Comparison of ENCODE assay signal across 8 cellular contexts in the genomic region with DNA sequence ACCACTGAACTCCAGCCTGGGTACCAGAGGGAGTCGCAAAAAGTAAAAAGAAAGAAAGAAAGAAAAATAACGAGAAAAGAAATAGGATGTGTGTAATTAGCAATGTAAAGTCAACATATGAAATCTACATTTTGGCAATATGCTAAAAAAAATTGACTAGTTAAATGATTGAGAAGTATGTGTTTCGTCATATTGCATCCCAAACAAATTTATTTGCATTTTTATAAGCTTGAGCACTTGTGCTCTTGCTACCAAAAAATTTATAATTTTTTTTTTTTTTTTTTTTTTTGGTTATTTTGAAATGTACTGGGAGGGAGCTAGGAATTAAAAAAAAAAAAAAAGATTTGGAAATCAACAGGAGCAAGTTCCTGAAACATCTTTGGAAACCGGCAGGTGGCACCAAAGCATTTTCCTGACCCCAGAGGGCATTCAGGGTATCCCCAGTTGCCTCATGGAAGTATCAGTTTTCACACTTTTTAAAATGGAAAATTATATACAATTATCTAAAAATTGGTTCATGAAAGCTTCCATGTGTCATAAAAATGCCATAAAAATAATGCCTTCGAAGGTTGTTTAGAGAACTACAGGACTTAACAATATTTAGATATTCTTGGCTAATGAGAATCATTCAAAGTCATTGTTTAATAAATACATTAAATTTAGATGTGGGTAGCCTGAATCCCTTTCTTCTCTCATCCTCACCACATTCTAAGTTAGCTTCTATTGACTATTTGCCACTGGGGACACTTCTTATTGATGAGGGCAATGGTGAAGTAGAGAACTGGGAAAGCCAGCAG. TPM values are rescaled to one million over a fixed set of nuclear protein-coding genes. Genes with fewer than 3 reads are reported as not detected.
DNase-seq lines count a peak whose midpoint lies in the region; ATAC-seq, FAIRE-seq and TF ChIP-seq lines count a peak whose summit lies in the region.

No MANE protein-coding gene starts in this region.

- H3K9me3 ChIP-seq in mucosa of descending colon: no peaks in the 10 kb centered on the region

- no peak overlapping the region for H3K4me3 ChIP-seq in mucosa of descending colon

- TF ChIP-seq CTCF in mucosa of descending colon (IDR thresholded peaks at IDR 0.05): no peak

- peak; percentile 83 for DNase-seq in DMS53 (lab: John Stamatoyannopoulos, UW)
- DNase-seq in HPDE6-E6E7 (ENCODE audit: extremely low spot score): peak; percentile 46
- peak; percentile 76 for DNase-seq in OCI-M1 (lab: John Stamatoyannopoulos, UW)
- DNase-seq in mucosa of descending colon: peak in 2 of 3 donors; percentile 58 to 60

- H3K36me3 ChIP-seq in mucosa of descending colon (ENCODE audit: low read depth): no peaks in the 10 kb centered on the region

- ATAC-seq in mucosa of descending colon (no peak), GM19035 (IDR thresholded peaks at IDR 0.05; ENCODE audit: unreplicated experiment) (no peak), HG03342 (IDR thresholded peaks at IDR 0.05; ENCODE audit: unreplicated experiment) (no peak), GM18867 (IDR thresholded peaks at IDR 0.05; ENCODE audit: unreplicated experiment) (no peak)

- intact Hi-C loops in mucosa of descending colon (cut with DNase I, micrococcal nuclease): no loop called here

- no peaks in the 10 kb centered on the region for H3K4me1 ChIP-seq in mucosa of descending colon (ENCODE audit: low read depth)

- peak; percentile 91 for FAIRE-seq in endometrium (lab: Jason Lieb, UNC)

RNA-seq across cellular contexts. Expression of a gene that starts 4.8 kb away (rescaled TPM):
- 10 to 100 TPM; 22.0 to 27.2 (median 22.9) TPM for total RNA-seq in mucosa of descending colon
